Comparison of ENCODE assay signal across 18 cellular contexts in genomic region chr12:3178671-3179413, GRCh38.
"Had no signal": no experiment of that assay in that cellular context is flagged by ENCODE, and none has a peak within 500 bp of the region (broad histone marks: within the 10 kb centered on the region; RNA-seq: fewer than 3 reads in every experiment).

No MANE protein-coding gene starts in this region.

- H3K9me3 ChIP-seq: adrenal gland, body of pancreas, gastrocnemius medialis, heart right ventricle, tibial artery had no signal

- H2AFZ ChIP-seq: parathyroid adenoma had no signal

- H3K27me3 ChIP-seq: adrenal gland, body of pancreas, gastrocnemius medialis, heart right ventricle, tibial artery had no signal

- H3K27ac ChIP-seq: adrenal gland, body of pancreas, epithelial cell of prostate, gastrocnemius medialis, parathyroid adenoma, tibial artery had no signal

- H3K27ac Mint-ChIP-seq: activated T-helper 2 cell treated with anti-CD3 and anti-CD28 coated beads, Interferon-gamma antibody, Interleukin-2, Interleukin-4, amounts not matched to agents 10 μg/mL and 5 μg/mL and 100 μg/mL, durations not matched to agents 14 hours and 24 hours and 36 hours had no signal

- DNase-seq: activated CD4-positive, alpha-beta T cell treated with anti-CD3 and anti-CD28 coated beads, Interleukin-2, amount 50 U/mL, for 1 hour; activated naive CD4-positive, alpha-beta T cell treated with anti-CD3 and anti-CD28 coated beads, Interleukin-2, amount 50 U/mL, for 16 hours; adrenal gland; body of pancreas; central memory CD4-positive, alpha-beta T cell; cortex of kidney; effector CD8-positive, alpha-beta T cell; gastrocnemius medialis; heart right ventricle; retina; stimulated activated CD4-positive, alpha-beta T cell treated with anti-CD3 and anti-CD28 coated beads, Interleukin-4, amount 100 ng/mL, for 4 hours; T-helper 1 cell; tibial artery had no signal

- H3K4me3 ChIP-seq: adrenal gland, body of pancreas, gastrocnemius medialis, heart right ventricle, tibial artery had no signal

- H3K36me3 ChIP-seq: adrenal gland, gastrocnemius medialis, heart right ventricle, tibial artery had no signal

- H3K9me3 Mint-ChIP-seq: activated T-helper 2 cell treated with anti-CD3 and anti-CD28 coated beads, Interferon-gamma antibody, Interleukin-2, Interleukin-4, amounts not matched to agents 10 μg/mL and 5 μg/mL and 100 μg/mL, durations not matched to agents 14 hours and 24 hours and 36 hours; memory B cell had no signal

- H3K9ac ChIP-seq: parathyroid adenoma had no signal

- ATAC-seq: body of pancreas, gastrocnemius medialis, left lobe of liver had no signal

- H3K4me1 ChIP-seq: adrenal gland, body of pancreas, tibial artery had no signal
